In the genomic region with DNA sequence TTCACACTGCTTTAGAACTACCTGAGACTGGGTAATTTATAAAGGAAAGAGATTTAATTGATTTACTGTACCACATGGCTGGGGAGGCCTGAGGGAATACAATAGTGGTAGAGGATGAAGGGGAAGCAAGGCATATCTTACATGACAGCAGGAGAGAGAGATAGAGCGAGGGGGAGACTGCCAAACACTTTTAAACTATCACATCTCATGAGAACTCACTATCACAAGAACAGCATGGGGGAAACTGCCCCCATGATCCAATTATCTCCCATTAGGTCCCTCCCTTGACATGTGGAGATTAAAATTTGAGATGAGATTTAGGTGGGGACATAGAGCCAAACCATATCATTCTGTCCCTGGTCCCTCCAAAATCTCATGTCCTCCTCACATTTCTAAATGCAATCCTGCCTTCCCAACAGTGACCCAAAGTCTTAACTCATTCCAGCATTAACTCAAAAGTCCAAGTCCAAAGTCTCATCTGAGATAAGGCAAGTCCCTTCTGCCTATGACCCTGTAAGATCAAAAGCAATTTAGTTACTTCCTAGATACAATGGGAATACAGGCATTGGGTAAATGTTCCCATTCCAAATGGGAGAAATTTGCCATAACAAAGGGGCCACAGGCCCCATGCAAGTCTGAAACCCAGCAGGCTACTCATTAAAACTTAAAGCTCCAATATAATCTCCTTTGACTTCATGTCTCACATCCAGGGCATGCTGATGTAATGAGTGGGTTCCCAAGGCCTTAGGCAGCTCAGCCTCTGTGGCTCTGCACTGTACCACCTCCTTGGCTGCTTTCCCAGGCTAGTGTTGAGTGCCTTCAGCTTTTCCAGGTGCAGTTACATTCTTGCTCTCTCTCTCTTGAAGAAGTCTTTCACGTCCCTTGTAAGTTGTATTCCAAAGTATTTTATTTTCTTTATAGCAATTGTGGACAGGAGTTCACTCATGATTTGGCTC, we compare ENCODE assay signal across 12 cellular contexts.
A peak's percentile ranks its signal among the peaks of the same experiment; 100 is the strongest.
DNase-seq lines count a peak whose midpoint lies in the region; ATAC-seq and TF ChIP-seq lines count a peak whose summit lies in the region.
"Had no signal": no experiment of that assay in that cellular context is flagged by ENCODE, and none has a peak within 500 bp of the region (broad histone marks: within the 10 kb centered on the region; RNA-seq: fewer than 3 reads in every experiment).

No MANE protein-coding gene starts in this region.

- no peaks in the 10 kb centered on the region for H3K27me3 ChIP-seq in HUES48 (ENCODE audit: control insufficient read depth, insufficient read depth, low read length)
- H3K27me3 ChIP-seq in kidney epithelial cell (ENCODE audit: control insufficient read depth, insufficient read depth, low read length), result no peaks in the 10 kb centered on the region
- H3K27me3 ChIP-seq: body of pancreas had no signal

- no peak overlapping the region for H3K9ac ChIP-seq in HUES48 (ENCODE audit: low read depth, low read length)

- DNase-seq in DMS79 treated with DMSO at 0.1 percent for 48 hours (lab: John Stamatoyannopoulos, UW) (peak; percentile 84), astrocyte of the cerebellum (ENCODE audit: low read depth) (peak; percentile 40), kidney epithelial cell (ENCODE audit: low read depth) (peak; percentile 48), iPS-NIHi7 (ENCODE audit: extremely low spot score) (no peak)
- DNase-seq in activated CD4-positive, CD25-positive, alpha-beta regulatory T cell treated with anti-CD3 and anti-CD28 coated beads, Interleukin-2, amount 50 U/mL, for 72 hours, result no peak
- DNase-seq in activated CD4-positive, alpha-beta T cell treated with anti-CD3 and anti-CD28 coated beads for 4 hours, result no peak
- DNase-seq: activated CD8-positive, alpha-beta memory T cell treated with anti-CD3 and anti-CD28 coated beads, Interleukin-2, amount 50 U/mL, for 48 hours; kidney had no signal

- in situ Hi-C loops in astrocyte of the cerebellum (cut with HindIII; ENCODE audit: low sequenced_read_pairs), result no loop called here

- H3K27ac ChIP-seq in HUES48 (ENCODE audit: low read depth, low read length), result peak overlapping the region; percentile 4
- H3K27ac ChIP-seq: body of pancreas had no signal

- no peaks in the 10 kb centered on the region for H3K9me3 ChIP-seq in HUES48 (ENCODE audit: control insufficient read depth, insufficient read depth, low read length)
- H3K9me3 ChIP-seq: body of pancreas had no signal

- no peak for ATAC-seq in HG02571 (IDR thresholded peaks at IDR 0.05; ENCODE audit: unreplicated experiment)
- ATAC-seq: body of pancreas, Panc1 had no signal

- TF ChIP-seq CTCF in astrocyte of the cerebellum (IDR thresholded peaks at IDR 0.05; ENCODE audit: low read depth, low read length, missing control alignments) (no peak), kidney epithelial cell (IDR thresholded peaks at IDR 0.05; ENCODE audit: insufficient read depth, low read length, poor library complexity, severe bottlenecking) (no peak)

- peaks cover 5% of the 10 kb centered on the region; the same call in 1 of the 2 replicates for H3K4me1 ChIP-seq in HUES48 (ENCODE audit: control insufficient read depth, insufficient read depth, low read length)
- H3K4me1 ChIP-seq: body of pancreas had no signal

- H3K4me3 ChIP-seq in HUES48 (ENCODE audit: low read depth, low read length) (no peak overlapping the region), astrocyte of the cerebellum (ENCODE audit: low read depth, low read length) (no peak overlapping the region), kidney epithelial cell (ENCODE audit: low read depth, low read length) (no peak overlapping the region)
- H3K4me3 ChIP-seq: body of pancreas had no signal

- H3K36me3 ChIP-seq in HUES48 (ENCODE audit: control insufficient read depth, insufficient read depth, low read length) (no peaks in the 10 kb centered on the region), kidney epithelial cell (ENCODE audit: control insufficient read depth, insufficient read depth, low read length) (no peaks in the 10 kb centered on the region)

Comparison
In these comparisons a context has a peak if more than half of its experiments do, and no peak if none do; other contexts are left out.
1. DNase-seq: peak in DMS79 treated with DMSO at 0.1 percent for 48 hours (single experiment), astrocyte of the cerebellum (single experiment) and kidney epithelial cell (single experiment); none in activated CD4-positive, CD25-positive, alpha-beta regulatory T cell treated with anti-CD3 and anti-CD28 coated beads, Interleukin-2, amount 50 U/mL, for 72 hours (single experiment), activated CD4-positive, alpha-beta T cell treated with anti-CD3 and anti-CD28 coated beads for 4 hours (0 of 2) and iPS-NIHi7 (single experiment).